In the genomic region with DNA sequence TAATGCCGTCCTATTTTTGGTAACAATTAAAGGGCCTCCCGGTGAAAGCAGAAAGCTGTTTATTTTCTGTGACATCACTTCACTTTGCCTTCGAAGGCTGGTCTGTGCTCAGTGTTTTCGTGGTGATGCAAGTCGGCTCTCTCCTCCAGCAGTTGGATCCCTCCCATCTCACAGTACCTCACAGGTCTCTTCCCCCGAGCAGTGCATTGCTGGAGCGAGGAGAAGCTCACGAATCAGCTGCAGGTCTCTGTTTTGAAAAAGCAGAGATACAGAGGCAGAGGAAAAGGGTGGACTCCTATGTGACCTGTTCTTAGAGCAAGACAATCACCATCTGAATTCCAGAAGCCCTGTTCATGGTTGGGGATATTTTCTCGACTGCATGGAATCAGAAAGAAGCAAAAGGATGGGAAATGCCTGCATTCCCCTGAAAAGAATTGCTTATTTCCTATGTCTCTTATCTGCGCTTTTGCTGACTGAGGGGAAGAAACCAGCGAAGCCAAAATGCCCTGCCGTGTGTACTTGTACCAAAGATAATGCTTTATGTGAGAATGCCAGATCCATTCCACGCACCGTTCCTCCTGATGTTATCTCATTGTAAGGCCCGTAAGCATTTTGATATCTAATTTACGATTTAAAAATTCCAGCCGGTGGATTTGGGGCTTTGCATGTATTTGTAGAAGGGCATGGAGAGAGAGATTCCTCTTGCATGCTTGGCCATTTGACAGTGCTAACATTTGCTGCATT, we compare ENCODE assay signal across 14 cellular contexts. TPM values are rescaled to one million over a fixed set of nuclear protein-coding genes. Genes with fewer than 3 reads are reported as not detected.
DNase-seq lines count a peak whose midpoint lies in the region; ATAC-seq and TF ChIP-seq lines count a peak whose summit lies in the region.
"Had no signal": no experiment of that assay in that cellular context is flagged by ENCODE, and none has a peak within 500 bp of the region (broad histone marks: within the 10 kb centered on the region; RNA-seq: fewer than 3 reads in every experiment).

A gene (plus strand): TSS at position 171 of the 744 bp plus-strand sequence. CDS start 209 bp downstream, at position 380.

- no peak for ATAC-seq in Right ventricle myocardium superior (ENCODE audit: poor library complexity)
- ATAC-seq: HCT116, mucosa of descending colon had no signal

- H3K27me3 ChIP-seq in left ventricle myocardium inferior (ENCODE audit: low read depth) (peaks cover 75% of the 10 kb centered on the region), esophagus (ENCODE audit: control insufficient read depth in 1 of 2, insufficient read depth in 2 of 2, low read length in 2 of 2) (peaks cover 0 to 5% of the 10 kb centered on the region in 2 donors), transverse colon (peaks cover 3% of the 10 kb centered on the region)
- H3K27me3 ChIP-seq: upper lobe of left lung had no signal

- H3K4me3 Mint-ChIP-seq in nephron progenitor cell: peak within 1 kb of the TSS; percentile 60
- H3K4me3 Mint-ChIP-seq: activated naive CD4-positive, alpha-beta T cell treated with anti-CD3 and anti-CD28 coated beads, Interleukin-2, amount 50 U/mL, for 24 hours had no signal

- H3K27me3 Mint-ChIP-seq in nephron progenitor cell (ENCODE audit: low read depth, poor library complexity): peaks cover under 1% of the 10 kb centered on the region

- 26 to 35% methylated on average over 17 of the region's 17 CpGs for WGBS in esophagus, 2 donors
- WGBS in transverse colon (ENCODE audit: low coverage in 1 of 2), 2 donors: 57 to 63% methylated on average over 8 to 17 of the region's 17 CpGs

- H3K36me3 ChIP-seq in left ventricle myocardium inferior (no peaks in the 10 kb centered on the region), esophagus (ENCODE audit: control insufficient read depth in 2 of 2, insufficient read depth in 2 of 2, low read length in 1 of 2) (no peaks in the 10 kb centered on the region), transverse colon (no peaks in the 10 kb centered on the region)
- H3K36me3 ChIP-seq: upper lobe of left lung had no signal

- no peak for TF ChIP-seq POLR2A in transverse colon (IDR thresholded peaks at IDR 0.05)

- H3K9me3 Mint-ChIP-seq in nephron progenitor cell: no peaks in the 10 kb centered on the region
- H3K9me3 Mint-ChIP-seq: activated naive CD4-positive, alpha-beta T cell treated with anti-CD3 and anti-CD28 coated beads, Interleukin-2, amount 50 U/mL, for 24 hours had no signal

- peak within 1 kb of the TSS; percentile 86 for H3K27ac Mint-ChIP-seq in nephron progenitor cell
- H3K27ac Mint-ChIP-seq: activated naive CD4-positive, alpha-beta T cell treated with anti-CD3 and anti-CD28 coated beads, Interleukin-2, amount 50 U/mL, for 24 hours had no signal

- intact Hi-C loops in left ventricle myocardium inferior (cut with micrococcal nuclease): no loop called here
- intact Hi-C loops in Right ventricle myocardium superior (cut with DNase I): no loop called here
- intact Hi-C loops in transverse colon (cut with DNase I; ENCODE audit: low total_unique reads): no loop called here

- H3K27ac ChIP-seq in left ventricle myocardium inferior (replicated peaks) (no peak within 1 kb of the TSS), esophagus (ENCODE audit: low read depth in 2 of 2, low read length in 1 of 2) (peak within 1 kb of the TSS; percentile 18 to 52), transverse colon (peak within 1 kb of the TSS; percentile 1 to 62 (median 34))
- H3K27ac ChIP-seq: upper lobe of left lung had no signal

- no peak for DNase-seq in left ventricle myocardium inferior
- no peak for DNase-seq in Right ventricle myocardium superior
- DNase-seq in nephron progenitor cell: no peak
- DNase-seq in transverse colon: no peak
- DNase-seq in glomerular visceral epithelial cell (ENCODE audit: extremely low spot score): no peak
- DNase-seq in NK-92 treated with Interleukin-12 subunit alpha and Interleukin-12 subunit beta, amount 100 ng/mL, for 24 hours (lab: John Stamatoyannopoulos, UW): no peak
- no peak for DNase-seq in HUDEP-2 (lab: John Stamatoyannopoulos, UW; ENCODE audit: unreplicated experiment in 76 of 76)
- DNase-seq: activated CD4-positive, alpha-beta T cell treated with anti-CD3 and anti-CD28 coated beads for 48 hours; mucosa of descending colon; NCI-H1694 treated with DMSO at 0.1 percent for 48 hours; upper lobe of left lung had no signal

- H3K4me3 ChIP-seq in left ventricle myocardium inferior (peak within 1 kb of the TSS; percentile 29), esophagus (ENCODE audit: low read depth in 1 of 2, low read length in 2 of 2) (peak within 1 kb of the TSS in 1 of 2 donors; percentile 21), transverse colon (peak within 1 kb of the TSS in 2 of 4 donors; percentile 8 to 12)
- H3K4me3 ChIP-seq: mucosa of descending colon, upper lobe of left lung had no signal

- peaks cover 87% of the 10 kb centered on the region for H3K4me1 Mint-ChIP-seq in nephron progenitor cell

- H3K4me1 ChIP-seq in left ventricle myocardium inferior: peaks cover 7% of the 10 kb centered on the region
- H3K4me1 ChIP-seq in esophagus (ENCODE audit: control insufficient read depth in 2 of 2, insufficient read depth in 2 of 2, low read length in 1 of 2): peaks cover 0 to 4% of the 10 kb centered on the region in 2 donors
- H3K4me1 ChIP-seq in transverse colon: peaks cover 0 to 14% (median 6%) of the 10 kb centered on the region in 4 donors

- H3K9me3 ChIP-seq in left ventricle myocardium inferior (replicated peaks): no peaks in the 10 kb centered on the region
- H3K9me3 ChIP-seq in esophagus (ENCODE audit: control insufficient read depth in 2 of 2, insufficient read depth in 1 of 2, low read depth in 1 of 2, low read length in 1 of 2): peaks cover 0 to 3% of the 10 kb centered on the region in 2 donors
- no peaks in the 10 kb centered on the region for H3K9me3 ChIP-seq in transverse colon
- H3K9me3 ChIP-seq: mucosa of descending colon, upper lobe of left lung had no signal

- in situ Hi-C loops in transverse colon (cut with MboI; ENCODE audit: low pct_ligation_motif_present in 1 of 4, low pct_unique_long_range_greater_than_20kb in 1 of 4, low sequenced_read_pairs in 3 of 4): no loop called here

- TF ChIP-seq CTCF in left ventricle myocardium inferior (IDR thresholded peaks at IDR 0.05; ENCODE audit: borderline replicate concordance) (no peak), nephron progenitor cell (IDR thresholded peaks at IDR 0.05) (no peak), transverse colon (IDR thresholded peaks at IDR 0.05) (no peak)

- TF ChIP-seq EP300 in transverse colon (IDR thresholded peaks at IDR 0.05; ENCODE audit: low read depth): no peak

- H3K36me3 Mint-ChIP-seq in nephron progenitor cell (ENCODE audit: low read depth): no peaks in the 10 kb centered on the region
- H3K36me3 Mint-ChIP-seq: activated naive CD4-positive, alpha-beta T cell treated with anti-CD3 and anti-CD28 coated beads, Interleukin-2, amount 50 U/mL, for 24 hours had no signal

RNA-seq across cellular contexts. Expression of the gene that starts here (rescaled TPM):
- total RNA-seq in left ventricle myocardium inferior: not detected
- 0.13 TPM for total RNA-seq in Right ventricle myocardium superior
- polyA plus RNA-seq in esophagus: 1 to 10 TPM in 1 of 2 donors, under 1 TPM in 1; 0.88 to 1.0 TPM
- 1 to 10 TPM in 2 of 4 donors, not detected in 2; 1.1 to 2.4 TPM for total RNA-seq in transverse colon
- total RNA-seq: upper lobe of left lung had no signal
